Comparison of ENCODE assay signal across 16 cellular contexts in the genomic region with DNA sequence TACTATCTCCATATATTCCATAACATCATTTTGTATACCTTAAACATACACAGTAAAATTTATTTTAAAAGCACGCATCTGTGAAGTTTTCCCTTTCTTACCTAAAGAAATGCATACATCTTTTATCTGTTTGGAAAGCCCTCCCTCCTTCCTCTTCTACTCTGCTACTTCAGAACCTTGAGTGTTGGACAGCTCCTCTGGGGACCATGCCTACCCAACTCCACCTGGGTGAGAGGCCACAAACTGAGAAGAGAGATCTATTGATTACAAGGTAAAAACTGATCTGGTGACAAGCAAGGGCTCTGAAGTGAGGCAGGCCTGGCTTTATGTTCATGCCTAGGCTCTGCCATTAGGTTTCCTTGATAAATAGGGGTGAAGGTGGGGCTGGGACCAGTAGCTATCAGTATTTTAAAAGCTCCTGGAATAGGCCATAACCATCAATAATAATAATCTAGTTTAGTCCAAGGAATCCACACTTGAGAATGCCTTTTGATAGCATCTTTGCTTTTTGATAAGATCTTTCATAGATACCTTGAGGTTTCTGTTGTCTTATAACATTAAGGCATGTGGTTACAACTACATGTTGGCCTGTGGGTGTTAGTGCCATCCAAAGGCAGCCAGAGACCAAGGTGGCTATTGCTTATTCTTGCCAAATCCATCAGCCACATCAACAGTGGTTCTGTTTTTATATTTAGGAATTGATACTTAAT.
DNase-seq lines count a peak whose midpoint lies in the region; ATAC-seq, FAIRE-seq and TF ChIP-seq lines count a peak whose summit lies in the region.
"Had no signal": no experiment of that assay in that cellular context is flagged by ENCODE, and none has a peak within 500 bp of the region (broad histone marks: within the 10 kb centered on the region; RNA-seq: fewer than 3 reads in every experiment).

No MANE protein-coding gene starts in this region.

- H3K4me3 Mint-ChIP-seq in GM23338: no peak overlapping the region
- H3K4me3 Mint-ChIP-seq: nephron had no signal

- H3K4me1 ChIP-seq in GM23338 (ENCODE audit: insufficient read depth) (no peaks in the 10 kb centered on the region), foreskin keratinocyte (no peaks in the 10 kb centered on the region)
- H3K4me1 ChIP-seq: left lung had no signal

- H3F3A ChIP-seq in GM23338 (replicated peaks; ENCODE audit: low read depth): no peaks in the 10 kb centered on the region

- no peak for FAIRE-seq in frontal cortex (lab: Jason Lieb, UNC)

- H3K4me1 Mint-ChIP-seq in GM23338: peaks cover 2% of the 10 kb centered on the region; the same call in 1 of the 3 replicates
- H3K4me1 Mint-ChIP-seq: CD4-positive, alpha-beta memory T cell; nephron had no signal

- TF ChIP-seq CTCF in GM23338 (conservative IDR thresholded peaks at IDR 0.05; ENCODE audit: low read depth in 2 of 2) (no peak), foreskin keratinocyte (conservative IDR thresholded peaks at IDR 0.05) (no peak)

- ATAC-seq in GM18511 (IDR thresholded peaks at IDR 0.05; ENCODE audit: unreplicated experiment): peak; percentile 70
- peak; percentile 83 for ATAC-seq in GM23338
- peak; percentile 63 for ATAC-seq in foreskin keratinocyte
- no peak for ATAC-seq in GM21528 (IDR thresholded peaks at IDR 0.05; ENCODE audit: low FRiP score, unreplicated experiment)
- ATAC-seq: left lung had no signal

- DNase-seq in GM23338 (ENCODE audit: low spot score): peak; percentile 64
- peak; percentile 25 for DNase-seq in M059J (ENCODE audit: low read depth)
- DNase-seq in foreskin keratinocyte: no peak
- DNase-seq in frontal cortex (ENCODE audit: low spot score in 2 of 2): no peak
- no peak for DNase-seq in NCI-H1048 (lab: John Stamatoyannopoulos, UW)
- no peak for DNase-seq in activated T-cell treated with anti-CD3 and anti-CD28 coated beads for 4 hours
- DNase-seq: activated CD4-positive, CD25-positive, alpha-beta regulatory T cell treated with anti-CD3 and anti-CD28 coated beads, Interleukin-2, amount 50 U/mL, for 72 hours; activated effector memory CD4-positive, alpha-beta T cell treated with Interleukin-2 at 50 U/mL for 16 hours; CD4-positive, alpha-beta memory T cell; effector CD8-positive, alpha-beta T cell; HCEC 1CT; left lung; NCI-H1092 treated with DMSO at 0.1 percent for 48 hours had no signal

- H3K9me3 Mint-ChIP-seq in GM23338: no peaks in the 10 kb centered on the region
- H3K9me3 Mint-ChIP-seq: nephron had no signal

- H3K4me2 ChIP-seq in GM23338: no peak overlapping the region

- no peak overlapping the region for H3K27ac Mint-ChIP-seq in GM23338
- H3K27ac Mint-ChIP-seq: CD4-positive, alpha-beta memory T cell; nephron had no signal

- no peaks in the 10 kb centered on the region for H3K27me3 ChIP-seq in GM23338 (ENCODE audit: insufficient read depth)
- H3K27me3 ChIP-seq in foreskin keratinocyte: no peaks in the 10 kb centered on the region
- H3K27me3 ChIP-seq: left lung had no signal

- no peak overlapping the region for H2AFZ ChIP-seq in GM23338

- no peaks in the 10 kb centered on the region for H3K79me2 ChIP-seq in GM23338 (replicated peaks; ENCODE audit: insufficient read depth)

- no peak overlapping the region for H3K27ac ChIP-seq in GM23338 (ENCODE audit: low read depth)
- H3K27ac ChIP-seq in foreskin keratinocyte: no peak overlapping the region
- H3K27ac ChIP-seq: left lung had no signal

- H4K20me1 ChIP-seq in GM23338 (replicated peaks; ENCODE audit: insufficient read depth): no peaks in the 10 kb centered on the region

- H3K36me3 ChIP-seq in GM23338 (ENCODE audit: insufficient read depth): 0 out of 2 replicates have a peak, but pooled peaks cover 4% of the 10 kb centered on the region
- H3K36me3 ChIP-seq: left lung had no signal

- peaks cover 2% of the 10 kb centered on the region for H3K27me3 Mint-ChIP-seq in GM23338 (ENCODE audit: insufficient read depth, low read depth, poor library complexity)
- H3K27me3 Mint-ChIP-seq: CD4-positive, alpha-beta memory T cell had no signal

- no peaks in the 10 kb centered on the region; the same call in 1 of the 2 replicates for H3K9me2 ChIP-seq in GM23338 (ENCODE audit: insufficient read depth)

- H3K4me3 ChIP-seq in GM23338: no peak overlapping the region
- H3K4me3 ChIP-seq: left lung had no signal

- no peaks in the 10 kb centered on the region for H3K36me3 Mint-ChIP-seq in GM23338 (ENCODE audit: low read depth)
- H3K36me3 Mint-ChIP-seq: CD4-positive, alpha-beta memory T cell had no signal

TF ChIP-seq in GM23338, 12 proteins besides CTCF, POLR2A, EP300 and RAD21 (continues in another document):
- TF ChIP-seq ZNF462 (CRISPR knock-in tag; IDR thresholded peaks at IDR 0.05) (0 out of 2 replicates have a peak, but pooled peaks have one; percentile 22), JUNB (IDR thresholded peaks at IDR 0.05; ENCODE audit: unreplicated experiment) (no peak)

Comparison
In these comparisons a context has a peak if more than half of its experiments do, and no peak if none do; other contexts are left out.
1. DNase-seq: peak in GM23338 (single experiment) and M059J (single experiment); none in foreskin keratinocyte (0 of 2), frontal cortex (0 of 2), NCI-H1048 (single experiment) and activated T-cell treated with anti-CD3 and anti-CD28 coated beads for 4 hours (single experiment).